In genomic region chr14:63413009-63413408, GRCh38 we compare ENCODE assay signal across 3 cellular contexts.
TF ChIP-seq lines count a peak whose summit lies in the region.

No MANE protein-coding gene starts in this region.

TF ChIP-seq in GM23338, 12 proteins besides CTCF, POLR2A, EP300 and RAD21 (continues in another document):
- TF ChIP-seq NANOG (IDR thresholded peaks at IDR 0.05; ENCODE audit: borderline replicate concordance) (no peak), REST (IDR thresholded peaks at IDR 0.05; ENCODE audit: unreplicated experiment) (peak; percentile 58)

TF ChIP-seq in IMR-90, 13 proteins besides CTCF, POLR2A, EP300 and RAD21:
- TF ChIP-seq RCOR1 (IDR thresholded peaks at IDR 0.05; ENCODE audit: insufficient replicate concordance, low read length): no peak
- TF ChIP-seq BHLHE40 (IDR thresholded peaks at IDR 0.05; ENCODE audit: low read depth, low read length): no peak
- TF ChIP-seq RFX5 (IDR thresholded peaks at IDR 0.05; ENCODE audit: low read depth, low read length): no peak
- no peak for TF ChIP-seq MAFK (IDR thresholded peaks at IDR 0.05; ENCODE audit: low read depth, low read length)
- TF ChIP-seq CEBPB (IDR thresholded peaks at IDR 0.05; ENCODE audit: low read depth, low read length): no peak
- TF ChIP-seq MAZ (IDR thresholded peaks at IDR 0.05; ENCODE audit: borderline replicate concordance, low read depth, low read length): no peak
- TF ChIP-seq SMC3 (IDR thresholded peaks at IDR 0.05; ENCODE audit: low read depth, low read length): no peak
- TF ChIP-seq CHD1 (IDR thresholded peaks at IDR 0.05; ENCODE audit: low read depth, low read length): no peak
- TF ChIP-seq FOS (IDR thresholded peaks at IDR 0.05; ENCODE audit: low read depth, low read length): no peak
- no peak for TF ChIP-seq MXI1 (IDR thresholded peaks at IDR 0.05; ENCODE audit: borderline replicate concordance, low read depth, low read length)

TF ChIP-seq in GM12878, 131 proteins besides CTCF, POLR2A, EP300 and RAD21:
- no peak for TF ChIP-seq RUNX3 (IDR thresholded peaks at IDR 0.05; ENCODE audit: low read length)
- peak; percentile 61; the same call in 1 of the 2 replicates for TF ChIP-seq REST (IDR thresholded peaks at IDR 0.05; ENCODE audit: low read depth, low read length)
